ENCODE assay signal across 16 cellular contexts in genomic region chr9:101476576-101477208, GRCh38. TPM values are rescaled to one million over a fixed set of nuclear protein-coding genes. Genes with fewer than 3 reads are reported as not detected.
DNase-seq lines count a peak whose midpoint lies in the region; TF ChIP-seq lines count a peak whose summit lies in the region.
"Had no signal": no experiment of that assay in that cellular context is flagged by ENCODE, and none has a peak within 500 bp of the region (broad histone marks: within the 10 kb centered on the region; RNA-seq: fewer than 3 reads in every experiment).

No MANE protein-coding gene starts in this region.

- H3K27ac Mint-ChIP-seq in HFFc6, result peak overlapping the region; percentile 34
- H3K27ac Mint-ChIP-seq: CD14-positive monocyte; CD8-positive, alpha-beta T cell had no signal

- TF ChIP-seq CTCF in HFFc6 (IDR thresholded peaks at IDR 0.05) (no peak), esophagus squamous epithelium (IDR thresholded peaks at IDR 0.05) (no peak)

- no peaks in the 10 kb centered on the region; the same call in none of the 2 replicates for H3K27me3 Mint-ChIP-seq in HFFc6 (ENCODE audit: insufficient read depth)

- peaks cover 29% of the 10 kb centered on the region for H3K36me3 Mint-ChIP-seq in HFFc6 (ENCODE audit: low read depth)
- H3K36me3 Mint-ChIP-seq: CD14-positive monocyte; CD8-positive, alpha-beta T cell had no signal

- TF ChIP-seq POLR2A in esophagus squamous epithelium (IDR thresholded peaks at IDR 0.05), result no peak

- no peaks in the 10 kb centered on the region for H3K9me3 Mint-ChIP-seq in HFFc6
- H3K9me3 Mint-ChIP-seq: CD8-positive, alpha-beta T cell had no signal

- H3K27me3 ChIP-seq in esophagus squamous epithelium, result no peaks in the 10 kb centered on the region

- peaks cover 11 to 52% (median 13%) of the 10 kb centered on the region in 3 donors for H3K36me3 ChIP-seq in esophagus squamous epithelium

- in situ Hi-C loops in G401 (cut with HindIII; ENCODE audit: low sequenced_read_pairs), result no loop called here

- no peak overlapping the region for H3K4me3 Mint-ChIP-seq in HFFc6
- H3K4me3 Mint-ChIP-seq: CD14-positive monocyte; CD8-positive, alpha-beta T cell had no signal

- 84 to 96% methylated on average over 10 to 11 of the region's 13 CpGs for WGBS in esophagus squamous epithelium, 2 donors

- H3K27ac ChIP-seq in esophagus squamous epithelium, result peak overlapping the region in 3 of 4 donors; percentile 86 to 95 (median 90)
- H3K27ac ChIP-seq: A549 had no signal

- no peak overlapping the region for H3K4me3 ChIP-seq in esophagus squamous epithelium
- H3K4me3 ChIP-seq: A549 had no signal

- no peaks in the 10 kb centered on the region for H3K9me3 ChIP-seq in esophagus squamous epithelium
- H3K9me3 ChIP-seq: A549 had no signal

- H3K4me1 ChIP-seq in esophagus squamous epithelium, result peaks cover 24 to 57% (median 43%) of the 10 kb centered on the region in 3 donors

- DNase-seq in G401 (ENCODE audit: low spot score) (peak; percentile 55), HFFc6 (no peak), cerebellar cortex (ENCODE audit: low spot score) (peak; percentile 35), esophagus squamous epithelium (lab: John Stamatoyannopoulos, UW) (no peak), NCI-H1436 (lab: John Stamatoyannopoulos, UW) (no peak), NCI-H2081 (lab: John Stamatoyannopoulos, UW) (no peak), NCI-H82 treated with DMSO at 0.1 percent for 48 hours (lab: John Stamatoyannopoulos, UW; ENCODE audit: unreplicated experiment) (no peak), NCI-H82 (lab: John Stamatoyannopoulos, UW) (no peak)
- DNase-seq: CD8-positive, alpha-beta T cell; COR-L47; DMS153; DND-41; GF-D8 had no signal

- peaks cover 50% of the 10 kb centered on the region for H3K4me1 Mint-ChIP-seq in HFFc6 (ENCODE audit: low read depth)
- H3K4me1 Mint-ChIP-seq: CD14-positive monocyte had no signal

- intact Hi-C loops in esophagus squamous epithelium (cut with DNase I), result no loop called here

RNA-seq across cellular contexts. Expression of gene ALDOB, which starts 41.1 kb away (rescaled TPM):
- total RNA-seq in G401 (2014; rRNA removed; shearing (Covaris generic)), result not detected in 2 replicates
- total RNA-seq in HFFc6 (2021; fragmentation: NEBNext Ultra II Directional; extraction: Animal tissue kit (Norgen Biotek cat#: 25700)), result not detected
- not detected for total RNA-seq in esophagus squamous epithelium
- total RNA-seq: CD8-positive, alpha-beta T cell; H4 had no signal

RNA-seq across cellular contexts. Expression of gene RNF20, which starts 57.0 kb away (rescaled TPM):
- total RNA-seq in G401 (2014; rRNA removed; shearing (Covaris generic)), result 13.5 and 21.4 TPM in 2 replicates
- 10 to 100 TPM; 38.3 to 43.9 (median 41.5) TPM for total RNA-seq in HFFc6 (2021; fragmentation: NEBNext Ultra II Directional; extraction: Animal tissue kit (Norgen Biotek cat#: 25700))
- total RNA-seq in esophagus squamous epithelium, result 10 to 100 TPM; 17.3 to 24.6 (median 20.9) TPM

Comparison
In these comparisons a context has a peak if more than half of its experiments do, and no peak if none do; other contexts are left out.
1. DNase-seq: peak in G401 (single experiment) and cerebellar cortex (single experiment); none in HFFc6 (single experiment), esophagus squamous epithelium (single experiment), NCI-H1436 (single experiment), NCI-H2081 (0 of 2), NCI-H82 treated with DMSO at 0.1 percent for 48 hours (single experiment) and NCI-H82 (single experiment).